Comparison of ENCODE assay signal across 2 cellular contexts in the genomic region with DNA sequence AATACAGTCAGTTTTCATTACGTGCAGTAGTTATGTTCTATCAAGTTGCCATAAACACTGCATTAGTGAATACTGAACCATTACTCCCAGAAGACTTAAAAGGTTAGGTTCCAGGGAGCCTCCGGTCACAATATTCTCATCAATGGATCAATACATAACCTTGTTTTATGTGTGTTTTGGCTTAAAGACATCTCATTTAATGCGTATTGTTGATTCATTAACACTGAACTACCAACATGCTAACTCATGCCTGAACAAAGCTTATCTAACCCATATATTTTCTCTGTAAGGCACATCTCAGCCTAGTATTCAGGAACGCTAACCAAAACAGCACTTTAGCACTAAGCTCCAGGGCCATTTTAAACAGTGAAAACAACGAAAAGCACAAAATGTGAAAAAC.
TF ChIP-seq lines count a peak whose summit lies in the region.

No MANE protein-coding gene starts in this region.

TF ChIP-seq in HepG2, 621 proteins besides CTCF, POLR2A, EP300 and RAD21:
- no peak for TF ChIP-seq EHMT2 (IDR thresholded peaks at IDR 0.05; ENCODE audit: borderline replicate concordance, low read depth, low read length)
TF ChIP-seq in HepG2: peak in this region for 0.

TF ChIP-seq in K562, 482 proteins besides CTCF, POLR2A, EP300 and RAD21:
- TF ChIP-seq NONO (IDR thresholded peaks at IDR 0.05; ENCODE audit: low read depth in 2 of 2, low read length in 1 of 2) (no peak), C11orf30 (IDR thresholded peaks at IDR 0.05; ENCODE audit: low read depth) (peak; percentile 45; the same call in 1 of the 2 replicates), RBM34 (IDR thresholded peaks at IDR 0.05; ENCODE audit: borderline replicate concordance, insufficient read depth, low read length) (no peak), ZKSCAN3 (CRISPR knock-in tag; IDR thresholded peaks at IDR 0.05) (no peak), MYC (IDR thresholded peaks at IDR 0.05; ENCODE audit: low read depth, low read length) (no peak), MYC (CRISPR knock-in tag; IDR thresholded peaks at IDR 0.05; ENCODE audit: borderline replicate concordance, low read depth) (no peak), CEBPG (CRISPR knock-in tag; IDR thresholded peaks at IDR 0.05) (no peak), CEBPG (tag; conservative IDR thresholded peaks at IDR 0.05 in 1 of 2, IDR thresholded peaks at IDR 0.05 in 1 of 2) (no peak), MAFG (tag; conservative IDR thresholded peaks at IDR 0.05) (peak; percentile 56), MEF2D (tag; conservative IDR thresholded peaks at IDR 0.05; ENCODE audit: low read depth) (no peak), ARNT (IDR thresholded peaks at IDR 0.05) (no peak), MEIS2 (IDR thresholded peaks at IDR 0.05; ENCODE audit: partially characterized antibody) (peak; percentile 17), SMARCE1 (IDR thresholded peaks at IDR 0.05) (no peak), JUND (IDR thresholded peaks at IDR 0.05; ENCODE audit: borderline replicate concordance, low read depth, low read length) (no peak), JUND (tag; IDR thresholded peaks at IDR 0.05; ENCODE audit: borderline replicate concordance, low read depth, low read length) (0 out of 3 replicates have a peak, but pooled peaks have one; percentile 17), PCBP2 (IDR thresholded peaks at IDR 0.05; ENCODE audit: low read depth, low read length, poor library complexity, severe bottlenecking) (no peak), STAT5A (IDR thresholded peaks at IDR 0.05; ENCODE audit: borderline replicate concordance, low read length) (no peak), XRCC4 (IDR thresholded peaks at IDR 0.05; ENCODE audit: extremely low read depth, insufficient read depth, insufficient read length) (no peak), FOXA1 (IDR thresholded peaks at IDR 0.05; ENCODE audit: borderline replicate concordance) (no peak), SIN3A (IDR thresholded peaks at IDR 0.05; ENCODE audit: borderline replicate concordance in 2 of 2, control insufficient read depth in 1 of 2, low read depth in 2 of 2, low read length in 2 of 2) (no peak)
- TF ChIP-seq, protein P1, sequence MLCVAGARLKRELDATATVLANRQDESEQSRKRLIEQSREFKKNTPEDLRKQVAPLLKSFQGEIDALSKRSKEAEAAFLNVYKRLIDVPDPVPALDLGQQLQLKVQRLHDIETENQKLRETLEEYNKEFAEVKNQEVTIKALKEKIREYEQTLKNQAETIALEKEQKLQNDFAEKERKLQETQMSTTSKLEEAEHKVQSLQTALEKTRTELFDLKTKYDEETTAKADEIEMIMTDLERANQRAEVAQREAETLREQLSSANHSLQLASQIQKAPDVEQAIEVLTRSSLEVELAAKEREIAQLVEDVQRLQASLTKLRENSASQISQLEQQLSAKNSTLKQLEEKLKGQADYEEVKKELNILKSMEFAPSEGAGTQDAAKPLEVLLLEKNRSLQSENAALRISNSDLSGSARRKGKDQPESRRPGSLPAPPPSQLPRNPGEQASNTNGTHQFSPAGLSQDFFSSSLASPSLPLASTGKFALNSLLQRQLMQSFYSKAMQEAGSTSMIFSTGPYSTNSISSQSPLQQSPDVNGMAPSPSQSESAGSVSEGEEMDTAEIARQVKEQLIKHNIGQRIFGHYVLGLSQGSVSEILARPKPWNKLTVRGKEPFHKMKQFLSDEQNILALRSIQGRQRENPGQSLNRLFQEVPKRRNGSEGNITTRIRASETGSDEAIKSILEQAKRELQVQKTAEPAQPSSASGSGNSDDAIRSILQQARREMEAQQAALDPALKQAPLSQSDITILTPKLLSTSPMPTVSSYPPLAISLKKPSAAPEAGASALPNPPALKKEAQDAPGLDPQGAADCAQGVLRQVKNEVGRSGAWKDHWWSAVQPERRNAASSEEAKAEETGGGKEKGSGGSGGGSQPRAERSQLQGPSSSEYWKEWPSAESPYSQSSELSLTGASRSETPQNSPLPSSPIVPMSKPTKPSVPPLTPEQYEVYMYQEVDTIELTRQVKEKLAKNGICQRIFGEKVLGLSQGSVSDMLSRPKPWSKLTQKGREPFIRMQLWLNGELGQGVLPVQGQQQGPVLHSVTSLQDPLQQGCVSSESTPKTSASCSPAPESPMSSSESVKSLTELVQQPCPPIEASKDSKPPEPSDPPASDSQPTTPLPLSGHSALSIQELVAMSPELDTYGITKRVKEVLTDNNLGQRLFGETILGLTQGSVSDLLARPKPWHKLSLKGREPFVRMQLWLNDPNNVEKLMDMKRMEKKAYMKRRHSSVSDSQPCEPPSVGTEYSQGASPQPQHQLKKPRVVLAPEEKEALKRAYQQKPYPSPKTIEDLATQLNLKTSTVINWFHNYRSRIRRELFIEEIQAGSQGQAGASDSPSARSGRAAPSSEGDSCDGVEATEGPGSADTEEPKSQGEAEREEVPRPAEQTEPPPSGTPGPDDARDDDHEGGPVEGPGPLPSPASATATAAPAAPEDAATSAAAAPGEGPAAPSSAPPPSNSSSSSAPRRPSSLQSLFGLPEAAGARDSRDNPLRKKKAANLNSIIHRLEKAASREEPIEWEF (CRISPR knock-in tag; IDR thresholded peaks at IDR 0.05): 0 out of 2 replicates have a peak, but pooled peaks have one; percentile 60
- TF ChIP-seq, protein P2, sequence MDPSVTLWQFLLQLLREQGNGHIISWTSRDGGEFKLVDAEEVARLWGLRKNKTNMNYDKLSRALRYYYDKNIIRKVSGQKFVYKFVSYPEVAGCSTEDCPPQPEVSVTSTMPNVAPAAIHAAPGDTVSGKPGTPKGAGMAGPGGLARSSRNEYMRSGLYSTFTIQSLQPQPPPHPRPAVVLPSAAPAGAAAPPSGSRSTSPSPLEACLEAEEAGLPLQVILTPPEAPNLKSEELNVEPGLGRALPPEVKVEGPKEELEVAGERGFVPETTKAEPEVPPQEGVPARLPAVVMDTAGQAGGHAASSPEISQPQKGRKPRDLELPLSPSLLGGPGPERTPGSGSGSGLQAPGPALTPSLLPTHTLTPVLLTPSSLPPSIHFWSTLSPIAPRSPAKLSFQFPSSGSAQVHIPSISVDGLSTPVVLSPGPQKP (CRISPR knock-in tag; IDR thresholded peaks at IDR 0.05): no peak
- TF ChIP-seq, protein P3, sequence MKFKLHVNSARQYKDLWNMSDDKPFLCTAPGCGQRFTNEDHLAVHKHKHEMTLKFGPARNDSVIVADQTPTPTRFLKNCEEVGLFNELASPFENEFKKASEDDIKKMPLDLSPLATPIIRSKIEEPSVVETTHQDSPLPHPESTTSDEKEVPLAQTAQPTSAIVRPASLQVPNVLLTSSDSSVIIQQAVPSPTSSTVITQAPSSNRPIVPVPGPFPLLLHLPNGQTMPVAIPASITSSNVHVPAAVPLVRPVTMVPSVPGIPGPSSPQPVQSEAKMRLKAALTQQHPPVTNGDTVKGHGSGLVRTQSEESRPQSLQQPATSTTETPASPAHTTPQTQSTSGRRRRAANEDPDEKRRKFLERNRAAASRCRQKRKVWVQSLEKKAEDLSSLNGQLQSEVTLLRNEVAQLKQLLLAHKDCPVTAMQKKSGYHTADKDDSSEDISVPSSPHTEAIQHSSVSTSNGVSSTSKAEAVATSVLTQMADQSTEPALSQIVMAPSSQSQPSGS (CRISPR knock-in tag; IDR thresholded peaks at IDR 0.05): no peak
- TF ChIP-seq, protein P4, sequence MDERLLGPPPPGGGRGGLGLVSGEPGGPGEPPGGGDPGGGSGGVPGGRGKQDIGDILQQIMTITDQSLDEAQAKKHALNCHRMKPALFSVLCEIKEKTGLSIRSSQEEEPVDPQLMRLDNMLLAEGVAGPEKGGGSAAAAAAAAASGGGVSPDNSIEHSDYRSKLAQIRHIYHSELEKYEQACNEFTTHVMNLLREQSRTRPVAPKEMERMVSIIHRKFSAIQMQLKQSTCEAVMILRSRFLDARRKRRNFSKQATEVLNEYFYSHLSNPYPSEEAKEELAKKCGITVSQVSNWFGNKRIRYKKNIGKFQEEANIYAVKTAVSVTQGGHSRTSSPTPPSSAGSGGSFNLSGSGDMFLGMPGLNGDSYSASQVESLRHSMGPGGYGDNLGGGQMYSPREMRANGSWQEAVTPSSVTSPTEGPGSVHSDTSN (CRISPR knock-in tag; IDR thresholded peaks at IDR 0.05; ENCODE audit: low read depth): no peak
- TF ChIP-seq, protein P4 (tag; conservative IDR thresholded peaks at IDR 0.05; ENCODE audit: low read depth): peak; percentile 45
- TF ChIP-seq, protein P5, sequence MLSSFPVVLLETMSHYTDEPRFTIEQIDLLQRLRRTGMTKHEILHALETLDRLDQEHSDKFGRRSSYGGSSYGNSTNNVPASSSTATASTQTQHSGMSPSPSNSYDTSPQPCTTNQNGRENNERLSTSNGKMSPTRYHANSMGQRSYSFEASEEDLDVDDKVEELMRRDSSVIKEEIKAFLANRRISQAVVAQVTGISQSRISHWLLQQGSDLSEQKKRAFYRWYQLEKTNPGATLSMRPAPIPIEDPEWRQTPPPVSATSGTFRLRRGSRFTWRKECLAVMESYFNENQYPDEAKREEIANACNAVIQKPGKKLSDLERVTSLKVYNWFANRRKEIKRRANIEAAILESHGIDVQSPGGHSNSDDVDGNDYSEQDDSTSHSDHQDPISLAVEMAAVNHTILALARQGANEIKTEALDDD (IDR thresholded peaks at IDR 0.05): peak; percentile 67; the same call in 1 of the 2 replicates
- TF ChIP-seq, protein P6, sequence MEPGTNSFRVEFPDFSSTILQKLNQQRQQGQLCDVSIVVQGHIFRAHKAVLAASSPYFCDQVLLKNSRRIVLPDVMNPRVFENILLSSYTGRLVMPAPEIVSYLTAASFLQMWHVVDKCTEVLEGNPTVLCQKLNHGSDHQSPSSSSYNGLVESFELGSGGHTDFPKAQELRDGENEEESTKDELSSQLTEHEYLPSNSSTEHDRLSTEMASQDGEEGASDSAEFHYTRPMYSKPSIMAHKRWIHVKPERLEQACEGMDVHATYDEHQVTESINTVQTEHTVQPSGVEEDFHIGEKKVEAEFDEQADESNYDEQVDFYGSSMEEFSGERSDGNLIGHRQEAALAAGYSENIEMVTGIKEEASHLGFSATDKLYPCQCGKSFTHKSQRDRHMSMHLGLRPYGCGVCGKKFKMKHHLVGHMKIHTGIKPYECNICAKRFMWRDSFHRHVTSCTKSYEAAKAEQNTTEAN (CRISPR knock-in tag; IDR thresholded peaks at IDR 0.05): no peak
